ENCODE assay signal across 21 cellular contexts in genomic region chr2:78766459-78766858, GRCh38.
"Had no signal": no experiment of that assay in that cellular context is flagged by ENCODE, and none has a peak within 500 bp of the region (broad histone marks: within the 10 kb centered on the region; RNA-seq: fewer than 3 reads in every experiment).

No MANE protein-coding gene starts in this region.

- H3K4me3 Mint-ChIP-seq: memory B cell; naive thymus-derived CD8-positive, alpha-beta T cell; nephron; stimulated activated naive B cell treated with anti-CD40 and anti-IgM and Interleukin-4, amounts not matched to agents 10 μg/mL and 1 μg/mL and 100 μg/mL, for 72 hours; type B pancreatic cell had no signal

- DNase-seq: heart right ventricle; kidney; left colon; left ventricle myocardium inferior; naive thymus-derived CD8-positive, alpha-beta T cell; pancreas; retina; right cardiac atrium; stimulated activated CD4-positive, alpha-beta T cell treated with anti-CD3 and anti-CD28 coated beads, Interleukin-12 subunit alpha, Interleukin-12 subunit beta, amount 100 ng/mL, for 4 hours; stimulated activated CD4-positive, alpha-beta T cell treated with anti-CD3 and anti-CD28 coated beads, Interleukin-15, amount 100 ng/mL, for 24 hours; stimulated activated CD4-positive, alpha-beta T cell treated with anti-CD3 and anti-CD28 coated beads, Interleukin-2, amount 100 ng/mL, for 24 hours; stimulated activated CD4-positive, alpha-beta T cell treated with anti-CD3 and anti-CD28 coated beads, Interleukin-4, amount 100 ng/mL, for 1 hour; stimulated activated naive B cell treated with anti-CD40 and anti-IgM and Interleukin-4, amounts not matched to agents 10 μg/mL and 1 μg/mL and 100 μg/mL, for 72 hours; stimulated activated naive CD8-positive, alpha-beta T cell treated with anti-CD3 and anti-CD28 coated beads, Interleukin-15, Interleukin-2, amounts not matched to agents 100 U/mL and 50 U/mL, for 24 hours; stomach; tibial artery; uterus had no signal

- ATAC-seq: heart right ventricle; left colon; naive thymus-derived CD8-positive, alpha-beta T cell; pancreas; right cardiac atrium; sciatic nerve; stimulated activated naive B cell treated with anti-CD40 and anti-IgM and Interleukin-4, amounts not matched to agents 10 μg/mL and 1 μg/mL and 100 μg/mL, for 72 hours; stimulated activated naive CD8-positive, alpha-beta T cell treated with anti-CD3 and anti-CD28 coated beads, Interleukin-15, Interleukin-2, amounts not matched to agents 100 U/mL and 50 U/mL, for 24 hours had no signal

- H3K27me3 Mint-ChIP-seq: memory B cell; naive thymus-derived CD8-positive, alpha-beta T cell; stimulated activated naive B cell treated with anti-CD40 and anti-IgM and Interleukin-4, amounts not matched to agents 10 μg/mL and 1 μg/mL and 100 μg/mL, for 72 hours; type B pancreatic cell had no signal

- H3K4me1 Mint-ChIP-seq: memory B cell; naive thymus-derived CD8-positive, alpha-beta T cell; stimulated activated naive B cell treated with anti-CD40 and anti-IgM and Interleukin-4, amounts not matched to agents 10 μg/mL and 1 μg/mL and 100 μg/mL, for 72 hours had no signal

- H3K27ac Mint-ChIP-seq: memory B cell; naive thymus-derived CD8-positive, alpha-beta T cell; nephron; stimulated activated naive B cell treated with anti-CD40 and anti-IgM and Interleukin-4, amounts not matched to agents 10 μg/mL and 1 μg/mL and 100 μg/mL, for 72 hours; type B pancreatic cell had no signal
